In genomic region chr17:31068291-31068690, GRCh38 we compare ENCODE assay signal across 8 cellular contexts. TPM values are rescaled to one million over a fixed set of nuclear protein-coding genes. Genes with fewer than 3 reads are reported as not detected.
DNase-seq lines count a peak whose midpoint lies in the region; ATAC-seq and TF ChIP-seq lines count a peak whose summit lies in the region.

No MANE protein-coding gene starts in this region.

- H3F3A ChIP-seq in GM23338 (replicated peaks; ENCODE audit: low read depth), result no peaks in the 10 kb centered on the region

- H3K36me3 ChIP-seq in GM23338 (ENCODE audit: insufficient read depth), result no peaks in the 10 kb centered on the region

- H4K20me1 ChIP-seq in GM23338 (replicated peaks; ENCODE audit: insufficient read depth), result no peaks in the 10 kb centered on the region

- intact Hi-C loops in activated naive CD4-positive, alpha-beta T cell treated with anti-CD3 and anti-CD28 coated beads for 36 hours (cut with micrococcal nuclease), result loop anchor here (5.0 to 10.0 kb wide), 2 partner anchors 56 to 163 kb away; partner anchors contain the start of gene TEFM

- TF ChIP-seq CTCF in AG09319 (IDR thresholded peaks at IDR 0.05; ENCODE audit: low read depth, low read length) (peak; percentile 21), GM23338 (conservative IDR thresholded peaks at IDR 0.05; ENCODE audit: low read depth in 2 of 2) (peak; percentile 88 to 95)

- DNase-seq in AG09319 (ENCODE audit: extremely low read depth, low read depth) (no peak), GM23338 (ENCODE audit: low spot score) (peak; percentile 85), RPMI8226 (peak; percentile 69), islet precursor cell (peak; percentile 75)
- peak; percentile 83 for DNase-seq in activated naive CD4-positive, alpha-beta T cell treated with anti-CD3 and anti-CD28 coated beads for 36 hours
- DNase-seq in stimulated activated CD8-positive, alpha-beta memory T cell treated with anti-CD3 and anti-CD28 coated beads, Interleukin-15, amount 100 ng/mL, for 48 hours (ENCODE audit: low read depth in 2 of 2), result peak; percentile 21 to 25

- no peak overlapping the region for H3K4me3 ChIP-seq in GM23338

- H3K4me1 Mint-ChIP-seq in GM23338, result peaks cover 7% of the 10 kb centered on the region
- peaks cover 2% of the 10 kb centered on the region for H3K4me1 Mint-ChIP-seq in activated naive CD4-positive, alpha-beta T cell treated with anti-CD3 and anti-CD28 coated beads for 36 hours (ENCODE audit: low read depth)

- H3K27me3 Mint-ChIP-seq in GM23338 (ENCODE audit: insufficient read depth, low read depth, poor library complexity), result peaks cover 4% of the 10 kb centered on the region
- H3K27me3 Mint-ChIP-seq in activated naive CD4-positive, alpha-beta T cell treated with anti-CD3 and anti-CD28 coated beads for 36 hours (ENCODE audit: low read depth), result no peaks in the 10 kb centered on the region

- H3K4me1 ChIP-seq in GM23338 (ENCODE audit: insufficient read depth), result peaks cover 11% of the 10 kb centered on the region

- no peaks in the 10 kb centered on the region for H3K9me3 Mint-ChIP-seq in GM23338
- H3K9me3 Mint-ChIP-seq in activated naive CD4-positive, alpha-beta T cell treated with anti-CD3 and anti-CD28 coated beads for 36 hours, result no peaks in the 10 kb centered on the region

- CTCF ChIA-PET in activated naive CD4-positive, alpha-beta T cell treated with anti-CD3 and anti-CD28 coated beads for 36 hours (lab: Charles Lee), result interaction anchor here (0.6 to 1.2 kb wide), 4 partner anchors 9 to 750 kb away, joined by 3 to 4 read pairs (median 3); no protein-coding TSS in a partner anchor

- H3K9me2 ChIP-seq in GM23338 (ENCODE audit: insufficient read depth), result no peaks in the 10 kb centered on the region

- H3K36me3 Mint-ChIP-seq in GM23338 (ENCODE audit: low read depth), result no peaks in the 10 kb centered on the region
- no peaks in the 10 kb centered on the region for H3K36me3 Mint-ChIP-seq in activated naive CD4-positive, alpha-beta T cell treated with anti-CD3 and anti-CD28 coated beads for 36 hours (ENCODE audit: low read depth)

- no peak overlapping the region for H3K4me3 Mint-ChIP-seq in GM23338
- no peak overlapping the region for H3K4me3 Mint-ChIP-seq in activated naive CD4-positive, alpha-beta T cell treated with anti-CD3 and anti-CD28 coated beads for 36 hours

- no peaks in the 10 kb centered on the region for H3K27me3 ChIP-seq in GM23338 (ENCODE audit: insufficient read depth)

- ATAC-seq in GM23338 (peak; percentile 97), GM19397 (IDR thresholded peaks at IDR 0.05; ENCODE audit: unreplicated experiment) (no peak), HG02852 (IDR thresholded peaks at IDR 0.05; ENCODE audit: unreplicated experiment) (no peak)

- H3K79me2 ChIP-seq in GM23338 (replicated peaks; ENCODE audit: insufficient read depth), result no peaks in the 10 kb centered on the region

- H2AFZ ChIP-seq in GM23338, result peak overlapping the region; percentile 33; the same call in 1 of the 2 replicates

- H3K4me2 ChIP-seq in GM23338, result no peak overlapping the region

- no peak overlapping the region for H3K27ac ChIP-seq in GM23338 (ENCODE audit: low read depth)

- H3K27ac Mint-ChIP-seq in GM23338, result no peak overlapping the region
- no peak overlapping the region for H3K27ac Mint-ChIP-seq in activated naive CD4-positive, alpha-beta T cell treated with anti-CD3 and anti-CD28 coated beads for 36 hours

TF ChIP-seq in GM23338, 12 proteins besides CTCF, POLR2A, EP300 and RAD21:
- TF ChIP-seq ZNF462 (CRISPR knock-in tag; IDR thresholded peaks at IDR 0.05), result peak; percentile 51; the same call in 1 of the 2 replicates
- TF ChIP-seq POLR2AphosphoS5 (IDR thresholded peaks at IDR 0.05; ENCODE audit: low read depth), result no peak
TF ChIP-seq in GM23338: peak in this region for 1.

RNA-seq across cellular contexts. Expression of gene NF1, which starts 26.5 kb away (rescaled TPM):
- total RNA-seq in GM23338 (2014; rRNA removed; shearing (Covaris generic)), result 48.3 and 49.7 TPM in 2 replicates
- 11.9 and 16.3 TPM in 2 replicates for polyA plus RNA-seq in GM23338 (2016; fragmentation: Nextera tagmentation; extraction: Ambion mirVana)
- 10 to 100 TPM; 19.5 to 22.8 TPM for total RNA-seq in activated naive CD4-positive, alpha-beta T cell treated with anti-CD3 and anti-CD28 coated beads for 36 hours
